Comparison of ENCODE assay signal across 8 cellular contexts in genomic region chr18:54209471-54210180, GRCh38. TPM values are rescaled to one million over a fixed set of nuclear protein-coding genes. Genes with fewer than 3 reads are reported as not detected.
DNase-seq lines count a peak whose midpoint lies in the region; ATAC-seq, FAIRE-seq and TF ChIP-seq lines count a peak whose summit lies in the region.

No MANE protein-coding gene starts in this region.

- DNase-seq in CD8-positive, alpha-beta T cell: no peak
- DNase-seq in GM19239 (ENCODE audit: insufficient read length, low spot score) (no peak), brain microvascular endothelial cell (peak; percentile 7), superior temporal gyrus (ENCODE audit: extremely low spot score) (no peak), spleen (no peak), dedifferentiated amniotic fluid mesenchymal stem cell (ENCODE audit: extremely low spot score) (no peak), NCI-H2081 (lab: John Stamatoyannopoulos, UW) (no peak)

- POLR2A ChIA-PET in CD8-positive, alpha-beta T cell (lab: Charles Lee): interaction anchor here (0.6 kb wide), 2 partner anchors 75 to 128 kb away, joined by 3 read pairs; no protein-coding TSS in a partner anchor

- intact Hi-C loops in CD8-positive, alpha-beta T cell (cut with DNase I, micrococcal nuclease): loop anchor here in 1 of 2 experiments (5.0 kb wide), 1 partner anchor 37 kb away; no protein-coding TSS in a partner anchor
- intact Hi-C loops in spleen (cut with DNase I; ENCODE audit: low total_unique reads): no loop called here

- TF ChIP-seq POLR2A in spleen (IDR thresholded peaks at IDR 0.05): no peak

- H3K36me3 ChIP-seq in CD8-positive, alpha-beta T cell (ENCODE audit: insufficient read depth, low read length): no peaks in the 10 kb centered on the region
- H3K36me3 ChIP-seq in brain microvascular endothelial cell (replicated peaks) (peaks cover under 1% of the 10 kb centered on the region), spleen (peaks cover 0 to 6% (median 2%) of the 10 kb centered on the region in 6 donors)

- no peaks in the 10 kb centered on the region for H3K27me3 ChIP-seq in CD8-positive, alpha-beta T cell (ENCODE audit: insufficient read depth, low read length)
- no peaks in the 10 kb centered on the region for H3K27me3 ChIP-seq in brain microvascular endothelial cell (replicated peaks)
- H3K27me3 ChIP-seq in spleen (replicated peaks in 1 of 7): no peaks in the 10 kb centered on the region

- 84 to 90% (median 88%) methylated on average over 1 of the region's 1 CpG for WGBS in spleen, 5 donors

- peaks cover 60% of the 10 kb centered on the region for H3K4me1 Mint-ChIP-seq in CD8-positive, alpha-beta T cell (ENCODE audit: low read depth)

- TF ChIP-seq CTCF in CD8-positive, alpha-beta T cell (IDR thresholded peaks at IDR 0.05): no peak
- no peak for TF ChIP-seq CTCF in brain microvascular endothelial cell (IDR thresholded peaks at IDR 0.05; ENCODE audit: low read depth, low read length, missing control alignments)
- TF ChIP-seq CTCF in spleen (IDR thresholded peaks at IDR 0.05 in 8 of 11, conservative IDR thresholded peaks at IDR 0.05 in 3 of 11): no peak

- no peak overlapping the region for H3K27ac ChIP-seq in CD8-positive, alpha-beta T cell (ENCODE audit: low read depth, low read length)
- H3K27ac ChIP-seq in brain microvascular endothelial cell: peak overlapping the region; percentile 41
- peak overlapping the region in 3 of 8 donors; percentile 16 to 51 (median 35) for H3K27ac ChIP-seq in spleen

- H3K27me3 Mint-ChIP-seq in CD8-positive, alpha-beta T cell (ENCODE audit: low read depth): no peaks in the 10 kb centered on the region

- FAIRE-seq in GM19239 (lab: Jason Lieb, UNC): peak; percentile 97

- no peak overlapping the region for H3K4me3 ChIP-seq in CD8-positive, alpha-beta T cell (ENCODE audit: low read depth, low read length)
- H3K4me3 ChIP-seq in brain microvascular endothelial cell (ENCODE audit: low read depth, low read length) (no peak overlapping the region), spleen (no peak overlapping the region)

- ATAC-seq in CD8-positive, alpha-beta T cell: no peak
- ATAC-seq in HG03135 (IDR thresholded peaks at IDR 0.05; ENCODE audit: unreplicated experiment): peak; percentile 79

- no peaks in the 10 kb centered on the region for H3K9me3 Mint-ChIP-seq in CD8-positive, alpha-beta T cell

- peaks cover 7% of the 10 kb centered on the region for H3K36me3 Mint-ChIP-seq in CD8-positive, alpha-beta T cell

- H3K4me1 ChIP-seq in CD8-positive, alpha-beta T cell (ENCODE audit: insufficient read depth, low read length): peaks cover 6% of the 10 kb centered on the region
- peaks cover 0 to 96% (median 55%) of the 10 kb centered on the region in 6 donors for H3K4me1 ChIP-seq in spleen

- H3K9me3 ChIP-seq in CD8-positive, alpha-beta T cell (ENCODE audit: low read length): no peaks in the 10 kb centered on the region
- H3K9me3 ChIP-seq in spleen: no peaks in the 10 kb centered on the region

- no peak overlapping the region for H3K4me3 Mint-ChIP-seq in CD8-positive, alpha-beta T cell

- H3K27ac Mint-ChIP-seq in CD8-positive, alpha-beta T cell: peak overlapping the region; percentile 69

- in situ Hi-C loops in brain microvascular endothelial cell (cut with HindIII; ENCODE audit: low pct_ligation_motif_present, low sequenced_read_pairs): no loop called here

- CTCF ChIA-PET in CD8-positive, alpha-beta T cell (lab: Charles Lee): no interaction called here

RNA-seq across cellular contexts. Expression of gene MBD2, which starts 14.8 kb away (rescaled TPM):
- total RNA-seq in CD8-positive, alpha-beta T cell: 10 to 100 TPM; 71.4 to 73.0 TPM
- total RNA-seq in spleen: 100 to 1,000 TPM in 4 of 7 donors, 10 to 100 TPM in 3; 40.7 to 119 (median 109) TPM
- polyA plus RNA-seq in spleen: 10 to 100 TPM; 42.4 to 53.0 (median 45.7) TPM

RNA-seq across cellular contexts. Expression of gene POLI, which starts 59.7 kb away (rescaled TPM):
- total RNA-seq in CD8-positive, alpha-beta T cell: 10 to 100 TPM; 17.9 to 18.4 TPM
- 10 to 100 TPM; 23.5 to 44.5 (median 37.5) TPM for total RNA-seq in spleen
- polyA plus RNA-seq in spleen: 10 to 100 TPM; 12.2 to 16.6 (median 15.3) TPM
